16 cellular contexts compared by ENCODE assay signal in the genomic region with DNA sequence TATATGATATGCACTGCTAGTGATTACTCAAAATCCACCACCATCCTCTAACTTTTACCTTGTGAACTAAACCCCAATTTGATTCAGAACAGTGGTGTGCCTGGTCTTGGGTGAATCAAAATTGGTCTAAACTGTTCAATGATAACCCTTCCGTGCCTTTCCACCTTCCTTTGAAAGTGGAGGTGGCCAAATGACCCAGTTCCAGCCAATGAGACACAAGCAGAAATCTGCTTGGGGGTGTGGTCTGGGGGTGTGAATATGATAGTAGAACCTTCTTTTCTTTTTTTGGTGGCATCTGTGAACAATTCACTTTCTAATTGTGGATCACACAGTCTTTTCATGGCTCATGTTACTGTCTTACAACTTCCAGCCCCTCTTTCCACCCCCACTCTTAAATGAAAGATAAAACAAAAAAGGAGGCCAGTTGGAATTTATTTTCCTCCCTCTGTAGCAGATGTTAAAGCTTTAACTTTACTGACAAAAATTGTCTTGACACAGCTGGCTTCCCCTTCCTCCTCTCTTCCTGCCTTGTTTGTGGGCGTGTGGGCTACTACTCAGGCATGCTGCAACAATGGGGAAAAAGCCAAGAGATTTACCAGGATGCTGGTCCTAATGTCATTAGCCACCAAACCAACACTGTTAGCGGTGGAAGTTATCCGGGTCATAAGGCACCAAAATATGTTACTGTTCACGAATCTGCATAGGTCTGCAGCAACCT. TPM values are rescaled to one million over a fixed set of nuclear protein-coding genes. Genes with fewer than 3 reads are reported as not detected.
DNase-seq lines count a peak whose midpoint lies in the region; ATAC-seq and TF ChIP-seq lines count a peak whose summit lies in the region.
"Had no signal": no experiment of that assay in that cellular context is flagged by ENCODE, and none has a peak within 500 bp of the region (broad histone marks: within the 10 kb centered on the region; RNA-seq: fewer than 3 reads in every experiment).

No MANE protein-coding gene starts in this region.

- TF ChIP-seq CTCF in fibroblast of pulmonary artery (IDR thresholded peaks at IDR 0.05; ENCODE audit: low read length, missing control alignments) = no peak

- CTCF ChIA-PET in activated naive CD4-positive, alpha-beta T cell treated with anti-CD3 and anti-CD28 coated beads for 36 hours (lab: Charles Lee) = interaction anchor here (0.8 to 2.0 kb wide), 5 partner anchors 10 to 256 kb away, joined by 3 to 5 read pairs (median 4); no protein-coding TSS in a partner anchor

- no peak overlapping the region for H3K4me3 Mint-ChIP-seq in activated naive CD4-positive, alpha-beta T cell treated with anti-CD3 and anti-CD28 coated beads for 36 hours
- peak overlapping the region; percentile 46 to 56 for H3K4me3 Mint-ChIP-seq in stimulated activated naive CD8-positive, alpha-beta T cell treated with anti-CD3 and anti-CD28 coated beads, Interleukin-15, amount 100 ng/mL, for 72 hours

- peak; percentile 57 for ATAC-seq in stimulated activated naive CD8-positive, alpha-beta T cell treated with anti-CD3 and anti-CD28 coated beads, Interleukin-15, amount 100 ng/mL, for 72 hours
- ATAC-seq in HG02852 (IDR thresholded peaks at IDR 0.05; ENCODE audit: unreplicated experiment) = no peak
- ATAC-seq: A549, K562, sciatic nerve had no signal

- H3K36me3 Mint-ChIP-seq in activated naive CD4-positive, alpha-beta T cell treated with anti-CD3 and anti-CD28 coated beads for 36 hours (ENCODE audit: low read depth) = no peaks in the 10 kb centered on the region

- no peak overlapping the region for H3K27ac Mint-ChIP-seq in activated naive CD4-positive, alpha-beta T cell treated with anti-CD3 and anti-CD28 coated beads for 36 hours
- peak overlapping the region; percentile 48 to 95 for H3K27ac Mint-ChIP-seq in stimulated activated naive CD8-positive, alpha-beta T cell treated with anti-CD3 and anti-CD28 coated beads, Interleukin-15, amount 100 ng/mL, for 72 hours

- H3K9me3 Mint-ChIP-seq in activated naive CD4-positive, alpha-beta T cell treated with anti-CD3 and anti-CD28 coated beads for 36 hours = no peaks in the 10 kb centered on the region
- no peaks in the 10 kb centered on the region for H3K9me3 Mint-ChIP-seq in stimulated activated naive CD8-positive, alpha-beta T cell treated with anti-CD3 and anti-CD28 coated beads, Interleukin-15, amount 100 ng/mL, for 72 hours

- H3K27me3 Mint-ChIP-seq in activated naive CD4-positive, alpha-beta T cell treated with anti-CD3 and anti-CD28 coated beads for 36 hours (ENCODE audit: low read depth) = no peaks in the 10 kb centered on the region
- no peaks in the 10 kb centered on the region for H3K27me3 Mint-ChIP-seq in stimulated activated naive CD8-positive, alpha-beta T cell treated with anti-CD3 and anti-CD28 coated beads, Interleukin-15, amount 100 ng/mL, for 72 hours

- H3K4me3 ChIP-seq in fibroblast of pulmonary artery (replicated peaks; ENCODE audit: low read depth, low read length) = no peak overlapping the region
- H3K4me3 ChIP-seq: A549, K562 had no signal

- peak; percentile 18 for DNase-seq in activated naive CD4-positive, alpha-beta T cell treated with anti-CD3 and anti-CD28 coated beads for 36 hours
- no peak for DNase-seq in activated naive CD4-positive, alpha-beta T cell treated with Interleukin-2 at 50 U/mL for 16 hours
- DNase-seq in RPMI7951 (ENCODE audit: low read depth) (peak; percentile 33), fibroblast of pulmonary artery (ENCODE audit: low read depth) (peak; percentile 39)
- DNase-seq in stimulated activated naive CD8-positive, alpha-beta T cell treated with anti-CD3 and anti-CD28 coated beads, Interleukin-15, amount 100 ng/mL, for 72 hours = no peak
- no peak for DNase-seq in stimulated activated CD4-positive, alpha-beta T cell treated with anti-CD3 and anti-CD28 coated beads, Interleukin-1b, Interleukin-23, amount 100 ng/mL, for 48 hours
- no peak for DNase-seq in activated CD4-positive, CD25-positive, alpha-beta regulatory T cell treated with anti-CD3 and anti-CD28 coated beads, Interleukin-2, amount 50 U/mL, for 72 hours
- DNase-seq: activated CD4-positive, alpha-beta T cell treated with anti-CD3 and anti-CD28 coated beads for 48 hours; amniotic stem cell; glutamatergic neuron; NCI-H1436; NK-92 treated with Interleukin-12 subunit alpha and Interleukin-12 subunit beta, amount 100 ng/mL, for 24 hours had no signal

- peaks cover 13% of the 10 kb centered on the region for H3K4me1 Mint-ChIP-seq in activated naive CD4-positive, alpha-beta T cell treated with anti-CD3 and anti-CD28 coated beads for 36 hours (ENCODE audit: low read depth)
- H3K4me1 Mint-ChIP-seq in stimulated activated naive CD8-positive, alpha-beta T cell treated with anti-CD3 and anti-CD28 coated beads, Interleukin-15, amount 100 ng/mL, for 72 hours = peaks cover 21% of the 10 kb centered on the region

- intact Hi-C loops in activated naive CD4-positive, alpha-beta T cell treated with anti-CD3 and anti-CD28 coated beads for 36 hours (cut with micrococcal nuclease) = no loop called here

RNA-seq across cellular contexts. Expression of gene ANKRD44, which starts 58.8 kb away (rescaled TPM):
- 100 to 1,000 TPM in 1 of 2 experiments, 10 to 100 TPM in 1; 87.8 to 101 TPM for total RNA-seq in activated naive CD4-positive, alpha-beta T cell treated with anti-CD3 and anti-CD28 coated beads for 36 hours
- total RNA-seq in RPMI7951 (2014; rRNA removed; shearing (Covaris generic)) = 10.8 and 11.3 TPM in 2 replicates

Comparison
In these comparisons a context has a peak if more than half of its experiments do, and no peak if none do; other contexts are left out.
1. DNase-seq: peak in activated naive CD4-positive, alpha-beta T cell treated with anti-CD3 and anti-CD28 coated beads for 36 hours (single experiment), RPMI7951 (single experiment) and fibroblast of pulmonary artery (single experiment); none in activated naive CD4-positive, alpha-beta T cell treated with Interleukin-2 at 50 U/mL for 16 hours (single experiment), stimulated activated naive CD8-positive, alpha-beta T cell treated with anti-CD3 and anti-CD28 coated beads, Interleukin-15, amount 100 ng/mL, for 72 hours (0 of 2), stimulated activated CD4-positive, alpha-beta T cell treated with anti-CD3 and anti-CD28 coated beads, Interleukin-1b, Interleukin-23, amount 100 ng/mL, for 48 hours (single experiment) and activated CD4-positive, CD25-positive, alpha-beta regulatory T cell treated with anti-CD3 and anti-CD28 coated beads, Interleukin-2, amount 50 U/mL, for 72 hours (single experiment).